In the genomic region with DNA sequence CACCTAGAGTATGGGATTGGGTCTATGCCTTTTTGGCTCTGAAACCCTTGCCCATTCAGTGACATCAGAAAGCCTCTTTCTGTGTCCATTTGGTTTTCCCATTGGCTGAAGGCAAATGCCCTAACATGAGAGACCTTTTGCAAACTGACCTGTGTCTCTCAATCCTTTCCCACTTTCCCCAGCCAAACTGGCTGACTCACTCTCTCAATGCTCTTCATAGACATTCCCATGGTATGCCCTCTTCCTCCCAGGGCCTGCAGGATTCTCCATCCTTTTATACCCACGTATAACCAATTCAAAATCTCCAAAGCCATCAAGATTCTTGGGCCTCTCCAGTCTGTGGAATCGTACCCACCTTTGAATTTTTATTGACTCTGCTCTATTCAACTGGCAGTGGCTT, we compare ENCODE assay signal across 23 cellular contexts.
DNase-seq lines count a peak whose midpoint lies in the region; FAIRE-seq and TF ChIP-seq lines count a peak whose summit lies in the region.
"Had no signal": no experiment of that assay in that cellular context is flagged by ENCODE, and none has a peak within 500 bp of the region (broad histone marks: within the 10 kb centered on the region; RNA-seq: fewer than 3 reads in every experiment).

No MANE protein-coding gene starts in this region.

- peaks cover 6% of the 10 kb centered on the region for H3K4me1 ChIP-seq in Karpas-422 (ENCODE audit: low read length)

- no peaks in the 10 kb centered on the region for H3K9me2 ChIP-seq in Karpas-422 (replicated peaks; ENCODE audit: insufficient read depth, low read length)

- H3K27me3 Mint-ChIP-seq in glutamatergic neuron (ENCODE audit: unreplicated experiment): no peaks in the 10 kb centered on the region
- H3K27me3 Mint-ChIP-seq: IgD-negative memory B cell had no signal

- no peaks in the 10 kb centered on the region for H3K9me3 Mint-ChIP-seq in glutamatergic neuron (ENCODE audit: unreplicated experiment)
- H3K9me3 Mint-ChIP-seq: CD8-positive, alpha-beta T cell had no signal

- no peak overlapping the region for H3K4me3 Mint-ChIP-seq in glutamatergic neuron (ENCODE audit: unreplicated experiment)
- H3K4me3 Mint-ChIP-seq: CD14-positive monocyte; CD8-positive, alpha-beta T cell; H9; IgD-negative memory B cell had no signal

- no peak for FAIRE-seq in bronchial epithelial cell (lab: Jason Lieb, UNC)
- FAIRE-seq: A204.1, GM12892, GM18507, HepG2 had no signal

- no peaks in the 10 kb centered on the region for H3K36me3 Mint-ChIP-seq in glutamatergic neuron (ENCODE audit: unreplicated experiment)
- H3K36me3 Mint-ChIP-seq: CD14-positive monocyte; CD8-positive, alpha-beta T cell; IgD-negative memory B cell had no signal

- H3K79me2 ChIP-seq in Karpas-422 (ENCODE audit: low read length): no peaks in the 10 kb centered on the region

- H3K27me3 ChIP-seq in bronchial epithelial cell (ENCODE audit: control insufficient read depth, insufficient read depth, low read length) (peaks cover 2% of the 10 kb centered on the region), Karpas-422 (ENCODE audit: low read length) (no peaks in the 10 kb centered on the region), brain microvascular endothelial cell (replicated peaks) (no peaks in the 10 kb centered on the region), H7 (ENCODE audit: control insufficient read depth, insufficient read depth, low read length) (no peaks in the 10 kb centered on the region)

- no peak overlapping the region for H3K4me3 ChIP-seq in bronchial epithelial cell (ENCODE audit: low read depth, low read length)
- H3K4me3 ChIP-seq in Karpas-422 (ENCODE audit: low read length): no peak overlapping the region
- H3K4me3 ChIP-seq in brain microvascular endothelial cell (ENCODE audit: low read depth, low read length): no peak overlapping the region
- no peak overlapping the region for H3K4me3 ChIP-seq in H7 (ENCODE audit: insufficient read depth, low read depth, low read length)

- no peak overlapping the region for H3K27ac Mint-ChIP-seq in glutamatergic neuron (ENCODE audit: unreplicated experiment)
- H3K27ac Mint-ChIP-seq: CD14-positive monocyte; CD8-positive, alpha-beta T cell; H9; IgD-negative memory B cell had no signal

- TF ChIP-seq CTCF in bronchial epithelial cell (IDR thresholded peaks at IDR 0.05; ENCODE audit: insufficient read depth, low read length, severe bottlenecking) (no peak), glutamatergic neuron (IDR thresholded peaks at IDR 0.05; ENCODE audit: partially characterized antibody, unreplicated experiment) (no peak), brain microvascular endothelial cell (IDR thresholded peaks at IDR 0.05; ENCODE audit: low read depth, low read length, missing control alignments) (no peak)

- no peak overlapping the region for H3K9ac ChIP-seq in Karpas-422 (ENCODE audit: low read length)

- H3K4me1 Mint-ChIP-seq in glutamatergic neuron (ENCODE audit: low read depth, unreplicated experiment): no peaks in the 10 kb centered on the region
- H3K4me1 Mint-ChIP-seq: CD14-positive monocyte had no signal

- H2AFZ ChIP-seq in Karpas-422 (ENCODE audit: low read length): no peak overlapping the region

- H3K27ac ChIP-seq in Karpas-422 (ENCODE audit: low read length): no peak overlapping the region
- no peak overlapping the region for H3K27ac ChIP-seq in brain microvascular endothelial cell

- no peak overlapping the region for H3K4me2 ChIP-seq in Karpas-422 (ENCODE audit: low read depth, low read length, poor library complexity, severe bottlenecking)

- peak; percentile 11 for DNase-seq in Daoy (ENCODE audit: low read depth)
- DNase-seq in NCI-H226: peak; percentile 10
- peak; percentile 43 for DNase-seq in bronchial epithelial cell (ENCODE audit: low read depth)
- DNase-seq in kidney tubule cell (ENCODE audit: low spot score): peak; percentile 7
- DNase-seq in glutamatergic neuron: no peak
- no peak for DNase-seq in Karpas-422
- no peak for DNase-seq in brain microvascular endothelial cell
- DNase-seq in H7: no peak
- DNase-seq: AML-193; CD8-positive, alpha-beta T cell; DMS 273 treated with DMSO at 0.1 percent for 48 hours; DMS53; DND-41; GDM1; GOT3; H9; KBM-7 had no signal

- in situ Hi-C loops in brain microvascular endothelial cell (cut with HindIII; ENCODE audit: low pct_ligation_motif_present, low sequenced_read_pairs): no loop called here

- H3K9me3 ChIP-seq in Karpas-422 (ENCODE audit: low read length): no peaks in the 10 kb centered on the region

- H3K36me3 ChIP-seq in bronchial epithelial cell (ENCODE audit: control insufficient read depth, insufficient read depth, low read length): no peaks in the 10 kb centered on the region
- H3K36me3 ChIP-seq in Karpas-422 (ENCODE audit: insufficient read depth, low read length): no peaks in the 10 kb centered on the region
- H3K36me3 ChIP-seq in brain microvascular endothelial cell (replicated peaks): no peaks in the 10 kb centered on the region
- H3K36me3 ChIP-seq in H7 (replicated peaks; ENCODE audit: control insufficient read depth, insufficient read depth, low read length): no peaks in the 10 kb centered on the region

- H4K20me1 ChIP-seq in Karpas-422 (ENCODE audit: insufficient read depth, low read depth, low read length): no peaks in the 10 kb centered on the region

Comparison
In these comparisons a context has a peak if more than half of its experiments do, and no peak if none do; other contexts are left out.
1. DNase-seq: peak in Daoy (single experiment), NCI-H226 (single experiment), bronchial epithelial cell (single experiment) and kidney tubule cell (single experiment); none in glutamatergic neuron (single experiment), Karpas-422 (single experiment), brain microvascular endothelial cell (single experiment) and H7 (single experiment).